ENCODE assay signal across 8 cellular contexts in genomic region chr4:8547108-8547911, GRCh38. TPM values are rescaled to one million over a fixed set of nuclear protein-coding genes. Genes with fewer than 3 reads are reported as not detected.
DNase-seq lines count a peak whose midpoint lies in the region; ATAC-seq and TF ChIP-seq lines count a peak whose summit lies in the region.

No MANE protein-coding gene starts in this region.

- H3K9me3 ChIP-seq in BE2C: no peaks in the 10 kb centered on the region
- H3K9me3 ChIP-seq in adrenal gland (replicated peaks in 1 of 3): no peaks in the 10 kb centered on the region
- no peaks in the 10 kb centered on the region for H3K9me3 ChIP-seq in left lung

- H3K27me3 ChIP-seq in BE2C (no peaks in the 10 kb centered on the region), adrenal gland (no peaks in the 10 kb centered on the region), left lung (no peaks in the 10 kb centered on the region)

- H3K4me1 ChIP-seq in BE2C (no peaks in the 10 kb centered on the region), adrenal gland (replicated peaks in 1 of 2) (no peaks in the 10 kb centered on the region), left lung (no peaks in the 10 kb centered on the region)

- no peak overlapping the region for H3K4me3 ChIP-seq in BE2C (ENCODE audit: low read depth, low read length)
- no peak overlapping the region for H3K4me3 ChIP-seq in HFF-Myc (replicated peaks; ENCODE audit: low read depth, low read length)
- no peak overlapping the region for H3K4me3 ChIP-seq in adrenal gland
- H3K4me3 ChIP-seq in left lung: no peak overlapping the region

- H3K27ac ChIP-seq in adrenal gland (no peak overlapping the region), left lung (no peak overlapping the region)

- DNase-seq in BE2C (no peak), HFF-Myc (ENCODE audit: extremely low read depth, low read depth) (no peak), adrenal gland (peak in 3 of 7 donors; percentile 33 to 49 (median 35)), left lung (no peak), COLO668 (lab: John Stamatoyannopoulos, UW; ENCODE audit: unreplicated experiment) (no peak), NCI-H128 (lab: John Stamatoyannopoulos, UW; ENCODE audit: unreplicated experiment) (no peak)

- WGBS in adrenal gland, 4 donors: 64 to 74% (median 67%) methylated on average over 13 to 16 of the region's 16 CpGs

- peak; percentile 65 for ATAC-seq in left lung
- no peak for ATAC-seq in GM21786 (IDR thresholded peaks at IDR 0.05; ENCODE audit: unreplicated experiment)
- ATAC-seq in HG03196 (IDR thresholded peaks at IDR 0.05; ENCODE audit: unreplicated experiment): no peak

- TF ChIP-seq CTCF in BE2C (IDR thresholded peaks at IDR 0.05; ENCODE audit: low read depth, low read length) (peak; percentile 30), HFF-Myc (IDR thresholded peaks at IDR 0.05; ENCODE audit: low read depth, low read length, missing control alignments) (peak; percentile 36), adrenal gland (IDR thresholded peaks at IDR 0.05) (peak in 5 of 6 experiments; percentile 29 to 53 (median 47)), left lung (IDR thresholded peaks at IDR 0.05) (peak; percentile 28 to 45)

- TF ChIP-seq POLR2A in adrenal gland (IDR thresholded peaks at IDR 0.05): no peak

- intact Hi-C loops in adrenal gland (cut with DNase I): no loop called here
- intact Hi-C loops in left lung (cut with DNase I): loop anchor here in 1 of 2 donors (10.0 kb wide), 1 partner anchor 73 kb away; no protein-coding TSS in a partner anchor

- no peaks in the 10 kb centered on the region for H3K36me3 ChIP-seq in BE2C
- H3K36me3 ChIP-seq in adrenal gland (replicated peaks in 1 of 2): no peaks in the 10 kb centered on the region
- H3K36me3 ChIP-seq in left lung: no peaks in the 10 kb centered on the region

RNA-seq across cellular contexts. Expression of gene GPR78, which starts 32.9 kb away (rescaled TPM):
- polyA plus RNA-seq in BE2C (2012; ENCODE audit: insufficient read depth, insufficient read length, low read depth): 0.25 TPM
- total RNA-seq in adrenal gland (under 1 TPM in 1 of 8 donors, not detected in 7; 0.08 TPM), left lung (under 1 TPM; 0.08 to 0.67 TPM)
- under 1 TPM in 2 of 3 donors, not detected in 1; 0.03 to 0.08 TPM for polyA plus RNA-seq in adrenal gland

RNA-seq across cellular contexts. Expression of gene CPZ, which starts 45.3 kb away (rescaled TPM):
- polyA plus RNA-seq in BE2C (2012; ENCODE audit: insufficient read depth, insufficient read length, low read depth): 2.1 TPM
- total RNA-seq in adrenal gland (1 to 10 TPM in 7 of 8 donors, under 1 TPM in 1; 0.79 to 4.9 (median 4.0) TPM), left lung (10 to 100 TPM in 1 of 2 donors, 1 to 10 TPM in 1; 4.3 to 18.4 TPM)
- 1 to 10 TPM in 2 of 3 donors, under 1 TPM in 1; 0.53 to 6.4 (median 4.0) TPM for polyA plus RNA-seq in adrenal gland
